In the genomic region with DNA sequence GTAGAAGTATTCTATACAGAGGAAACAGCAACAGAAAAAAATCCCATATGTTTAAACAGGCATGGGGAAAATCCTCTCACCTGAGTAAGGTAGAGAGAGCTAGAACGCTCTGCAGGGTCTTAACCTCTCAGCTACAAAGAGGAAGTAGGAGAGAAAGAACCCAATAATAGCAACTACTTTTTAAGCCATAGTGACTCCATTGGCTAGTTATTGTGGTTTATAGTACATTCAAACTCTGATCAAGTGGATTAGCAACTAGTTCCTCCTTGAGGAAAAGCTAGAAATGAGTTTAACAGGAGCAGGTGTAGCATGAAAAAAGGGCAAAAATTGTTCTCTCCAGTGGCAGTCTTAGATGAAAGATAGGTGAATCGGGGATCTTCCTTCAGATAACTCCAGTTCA, we compare ENCODE assay signal across 21 cellular contexts.
"Had no signal": no experiment of that assay in that cellular context is flagged by ENCODE, and none has a peak within 500 bp of the region (broad histone marks: within the 10 kb centered on the region; RNA-seq: fewer than 3 reads in every experiment).

No MANE protein-coding gene starts in this region.

- H3K36me3 ChIP-seq: heart left ventricle, thoracic aorta, vagina, WERI-Rb-1 had no signal

- H3K36me3 Mint-ChIP-seq: activated naive CD4-positive, alpha-beta T cell treated with anti-CD3 and anti-CD28 coated beads, Interleukin-2, amount 50 U/mL, for 24 hours; brain; memory B cell; natural killer cell treated with Interleukin-12 subunit alpha and Interleukin-12 subunit beta and Interleukin-15 and Interleukin-18, amount 100 ng/mL, for 72 hours; type B pancreatic cell had no signal

- H3K9me3 Mint-ChIP-seq: activated CD4-positive, alpha-beta T cell treated with anti-CD3 and anti-CD28 coated beads, Interleukin-2, amount 10 ng/mL, durations not matched to agents 7 days and 5 days; activated naive CD4-positive, alpha-beta T cell treated with anti-CD3 and anti-CD28 coated beads, Interleukin-2, amount 50 U/mL, for 24 hours; dendritic cell treated with granulocyte-macrophage colony-stimulating factor and Interleukin-4, amounts not matched to agents 40 ng/mL and 50 ng/mL, for 4 days; type B pancreatic cell had no signal

- DNase-seq: activated CD4-positive, alpha-beta T cell treated with anti-CD3 and anti-CD28 coated beads, Interleukin-2, amount 10 ng/mL, durations not matched to agents 7 days and 5 days; activated CD4-positive, CD25-positive, alpha-beta regulatory T cell treated with anti-CD3 and anti-CD28 coated beads, Interleukin-2, amount 50 U/mL, for 72 hours; activated CD8-positive, alpha-beta T cell treated with anti-CD3 and anti-CD28 coated beads, Interleukin-2, amount 10 ng/mL, durations not matched to agents 7 days and 5 days; activated gamma-delta T cell treated with Interleukin-2 at 50 U/mL for 16 hours; anterior cingulate cortex; caudate nucleus; effector CD4-positive, alpha-beta T cell; heart left ventricle; left colon; stimulated activated CD4-positive, alpha-beta T cell treated with anti-CD3 and anti-CD28 coated beads, Interleukin-4, amount 100 ng/mL, for 1 hour; stimulated activated naive CD4-positive, alpha-beta T cell treated with Interleukin-2 at 50 U/mL for 16 hours; WERI-Rb-1 had no signal

- H3K9me3 ChIP-seq: heart left ventricle, thoracic aorta, vagina had no signal

- H3K27me3 Mint-ChIP-seq: activated CD4-positive, alpha-beta T cell treated with anti-CD3 and anti-CD28 coated beads, Interleukin-2, amount 10 ng/mL, durations not matched to agents 7 days and 5 days; activated naive CD4-positive, alpha-beta T cell treated with anti-CD3 and anti-CD28 coated beads, Interleukin-2, amount 50 U/mL, for 24 hours; brain; dendritic cell treated with granulocyte-macrophage colony-stimulating factor and Interleukin-4, amounts not matched to agents 40 ng/mL and 50 ng/mL, for 4 days; memory B cell; natural killer cell treated with Interleukin-12 subunit alpha and Interleukin-12 subunit beta and Interleukin-15 and Interleukin-18, amount 100 ng/mL, for 72 hours; progenitor cell of endocrine pancreas had no signal

- ATAC-seq: activated CD8-positive, alpha-beta T cell treated with anti-CD3 and anti-CD28 coated beads, Interleukin-2, amount 10 ng/mL, durations not matched to agents 7 days and 5 days; heart left ventricle; left colon; natural killer cell treated with Interleukin-12 subunit alpha and Interleukin-12 subunit beta and Interleukin-15 and Interleukin-18, amount 100 ng/mL, for 72 hours had no signal

- H3K27me3 ChIP-seq: heart left ventricle, vagina had no signal

- H3K4me1 Mint-ChIP-seq: activated CD4-positive, alpha-beta T cell treated with anti-CD3 and anti-CD28 coated beads, Interleukin-2, amount 10 ng/mL, durations not matched to agents 7 days and 5 days; activated naive CD4-positive, alpha-beta T cell treated with anti-CD3 and anti-CD28 coated beads, Interleukin-2, amount 50 U/mL, for 24 hours; memory B cell had no signal

- H3K27ac Mint-ChIP-seq: activated CD4-positive, alpha-beta T cell treated with anti-CD3 and anti-CD28 coated beads, Interleukin-2, amount 10 ng/mL, durations not matched to agents 7 days and 5 days; activated CD8-positive, alpha-beta T cell treated with anti-CD3 and anti-CD28 coated beads, Interleukin-2, amount 10 ng/mL, durations not matched to agents 7 days and 5 days; activated naive CD4-positive, alpha-beta T cell treated with anti-CD3 and anti-CD28 coated beads, Interleukin-2, amount 50 U/mL, for 24 hours; dendritic cell treated with granulocyte-macrophage colony-stimulating factor and Interleukin-4, amounts not matched to agents 40 ng/mL and 50 ng/mL, for 4 days; memory B cell; natural killer cell treated with Interleukin-12 subunit alpha and Interleukin-12 subunit beta and Interleukin-15 and Interleukin-18, amount 100 ng/mL, for 72 hours; progenitor cell of endocrine pancreas; type B pancreatic cell had no signal

- H3K4me3 ChIP-seq: heart left ventricle, thoracic aorta, vagina had no signal

- H3K4me3 Mint-ChIP-seq: activated CD4-positive, alpha-beta T cell treated with anti-CD3 and anti-CD28 coated beads, Interleukin-2, amount 10 ng/mL, durations not matched to agents 7 days and 5 days; activated CD8-positive, alpha-beta T cell treated with anti-CD3 and anti-CD28 coated beads, Interleukin-2, amount 10 ng/mL, durations not matched to agents 7 days and 5 days; activated naive CD4-positive, alpha-beta T cell treated with anti-CD3 and anti-CD28 coated beads, Interleukin-2, amount 50 U/mL, for 24 hours; brain; dendritic cell treated with granulocyte-macrophage colony-stimulating factor and Interleukin-4, amounts not matched to agents 40 ng/mL and 50 ng/mL, for 4 days; memory B cell; natural killer cell treated with Interleukin-12 subunit alpha and Interleukin-12 subunit beta and Interleukin-15 and Interleukin-18, amount 100 ng/mL, for 72 hours; type B pancreatic cell had no signal

- H3K27ac ChIP-seq: heart left ventricle, thoracic aorta, vagina, WERI-Rb-1 had no signal
